Comparison of ENCODE assay signal across 25 cellular contexts in genomic region chr3:37641556-37641955, GRCh38.
A peak's percentile ranks its signal among the peaks of the same experiment; 100 is the strongest.
DNase-seq lines count a peak whose midpoint lies in the region; ATAC-seq and TF ChIP-seq lines count a peak whose summit lies in the region.
"Had no signal": no experiment of that assay in that cellular context is flagged by ENCODE, and none has a peak within 500 bp of the region (broad histone marks: within the 10 kb centered on the region; RNA-seq: fewer than 3 reads in every experiment).

No MANE protein-coding gene starts in this region.

- no peak overlapping the region for H3K4me3 ChIP-seq in thyroid gland (replicated peaks in 1 of 3)
- H3K4me3 ChIP-seq: BLaER1, GM12878 had no signal

- no peak for DNase-seq in central memory CD8-positive, alpha-beta T cell (ENCODE audit: low spot score in 2 of 2)
- DNase-seq in endothelial cell (ENCODE audit: low spot score) = no peak
- DNase-seq in thyroid gland = no peak
- DNase-seq in globus pallidus (ENCODE audit: low spot score) = no peak
- DNase-seq in posterior cingulate gyrus = no peak
- DNase-seq in NCI-H2107 (lab: John Stamatoyannopoulos, UW) = no peak
- DNase-seq in NCI-H187 treated with DMSO at 0.1 percent for 48 hours (lab: John Stamatoyannopoulos, UW) = no peak
- DNase-seq: 8988T; ACHN; BE2C; C1 segment of cervical spinal cord; CD4-positive, alpha-beta memory T cell; CD4-positive, CD25-positive, alpha-beta regulatory T cell; CD8-positive, alpha-beta memory T cell; COR-L47; DMS 273 treated with DMSO at 0.1 percent for 48 hours; DMS153; DMS53; DMS79; DND-41; EL; GDM1 had no signal

- TF ChIP-seq CTCF in endothelial cell (IDR thresholded peaks at IDR 0.05; ENCODE audit: unreplicated experiment) (no peak), thyroid gland (IDR thresholded peaks at IDR 0.05) (no peak)

- peak overlapping the region in 2 of 3 donors; percentile 35 to 58 for H3K27ac ChIP-seq in thyroid gland
- H3K27ac ChIP-seq: BLaER1 had no signal

- no peak overlapping the region for H3K4me3 Mint-ChIP-seq in central memory CD8-positive, alpha-beta T cell
- H3K4me3 Mint-ChIP-seq in endothelial cell (ENCODE audit: unreplicated experiment) = peak overlapping the region; percentile 62
- H3K4me3 Mint-ChIP-seq: CD14-positive monocyte; CD4-positive, alpha-beta memory T cell; CD4-positive, CD25-positive, alpha-beta regulatory T cell had no signal

- H3K27me3 Mint-ChIP-seq in central memory CD8-positive, alpha-beta T cell = peaks cover 55% of the 10 kb centered on the region
- peaks cover 30% of the 10 kb centered on the region for H3K27me3 Mint-ChIP-seq in endothelial cell (ENCODE audit: unreplicated experiment)

- H3K9me3 Mint-ChIP-seq in central memory CD8-positive, alpha-beta T cell = no peaks in the 10 kb centered on the region
- no peaks in the 10 kb centered on the region for H3K9me3 Mint-ChIP-seq in endothelial cell (ENCODE audit: unreplicated experiment)

- no peak for ATAC-seq in central memory CD8-positive, alpha-beta T cell (replicated peaks; ENCODE audit: extremely low read depth, poor library complexity, severe bottlenecking)
- ATAC-seq: GM12878 had no signal

- peak overlapping the region; percentile 69 for H3K27ac Mint-ChIP-seq in central memory CD8-positive, alpha-beta T cell (ENCODE audit: low read depth)
- peak overlapping the region; percentile 85 for H3K27ac Mint-ChIP-seq in endothelial cell (ENCODE audit: unreplicated experiment)
- H3K27ac Mint-ChIP-seq: CD14-positive monocyte; CD4-positive, alpha-beta memory T cell; CD4-positive, CD25-positive, alpha-beta regulatory T cell; CD8-positive, alpha-beta memory T cell had no signal

- no peaks in the 10 kb centered on the region for H3K36me3 Mint-ChIP-seq in central memory CD8-positive, alpha-beta T cell (ENCODE audit: insufficient read depth)
- peaks cover 53% of the 10 kb centered on the region for H3K36me3 Mint-ChIP-seq in endothelial cell (ENCODE audit: low read depth, unreplicated experiment)
- H3K36me3 Mint-ChIP-seq: CD14-positive monocyte; CD4-positive, alpha-beta memory T cell; CD4-positive, CD25-positive, alpha-beta regulatory T cell; CD8-positive, alpha-beta memory T cell had no signal

- WGBS in thyroid gland, 2 donors = 95 to 98% methylated on average over 7 of the region's 7 CpGs

- no peaks in the 10 kb centered on the region for H3K4me1 Mint-ChIP-seq in central memory CD8-positive, alpha-beta T cell
- H3K4me1 Mint-ChIP-seq in endothelial cell (ENCODE audit: unreplicated experiment) = peaks cover 76% of the 10 kb centered on the region
- H3K4me1 Mint-ChIP-seq: CD14-positive monocyte; CD4-positive, alpha-beta memory T cell; CD4-positive, CD25-positive, alpha-beta regulatory T cell; CD8-positive, alpha-beta memory T cell had no signal

- H3K9me3 ChIP-seq in thyroid gland = no peaks in the 10 kb centered on the region
- H3K9me3 ChIP-seq: BE2C, BLaER1 had no signal

- intact Hi-C loops in thyroid gland (cut with DNase I) (no loop called here), posterior cingulate gyrus (cut with DNase I) (no loop called here)

- H3K36me3 ChIP-seq in thyroid gland = no peaks in the 10 kb centered on the region
- H3K36me3 ChIP-seq: BE2C, BLaER1 had no signal

- H3K27me3 ChIP-seq in thyroid gland = no peaks in the 10 kb centered on the region
- H3K27me3 ChIP-seq: BE2C, BLaER1 had no signal

- peaks cover 38 to 64% of the 10 kb centered on the region in 2 donors for H3K4me1 ChIP-seq in thyroid gland
- H3K4me1 ChIP-seq: BE2C, BLaER1 had no signal

- no peak for TF ChIP-seq POLR2A in thyroid gland (IDR thresholded peaks at IDR 0.05)
